ENCODE assay signal across 26 cellular contexts in the genomic region with DNA sequence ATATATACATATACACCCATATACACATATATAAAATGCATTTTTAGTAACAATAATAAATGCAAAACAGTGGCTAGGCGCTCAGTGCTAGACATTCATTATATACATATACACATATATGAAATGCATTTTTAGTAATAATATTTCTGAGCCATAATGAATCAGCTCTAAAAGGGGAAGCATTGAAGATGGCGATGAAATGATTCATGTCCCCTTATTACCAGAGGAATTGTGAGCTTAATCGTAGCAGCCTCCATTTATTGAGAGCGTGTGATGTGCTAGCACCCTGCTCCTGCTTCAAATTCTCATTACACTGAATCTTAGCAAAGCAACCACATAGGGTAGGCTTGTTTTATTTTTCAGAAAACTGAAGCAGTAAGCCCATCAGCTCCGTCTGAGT.
"Had no signal": no experiment of that assay in that cellular context is flagged by ENCODE, and none has a peak within 500 bp of the region (broad histone marks: within the 10 kb centered on the region; RNA-seq: fewer than 3 reads in every experiment).

No MANE protein-coding gene starts in this region.

- H3K27me3 ChIP-seq: dorsolateral prefrontal cortex, right atrium auricular region, stomach, thyroid gland had no signal

- H3K4me3 ChIP-seq: dorsolateral prefrontal cortex, right atrium auricular region, smooth muscle cell, stomach, thyroid gland had no signal

- FAIRE-seq: astrocyte, bronchial epithelial cell, kidney, urothelium cell line had no signal

- H3K36me3 ChIP-seq: right atrium auricular region, stomach, thyroid gland had no signal

- H3K4me2 ChIP-seq: smooth muscle cell had no signal

- H3K9me3 ChIP-seq: right atrium auricular region, thyroid gland had no signal

- H3K4me3 Mint-ChIP-seq: activated T-cell treated with anti-CD3 and anti-CD28 coated beads, Interleukin-2, amount 50 U/mL, for 4 hours; nephron progenitor cell; stimulated activated effector memory CD8-positive, alpha-beta T cell treated with anti-CD3 and anti-CD28 coated beads, Interleukin-12 subunit alpha, Interleukin-12 subunit beta, amount 100 ng/mL, for 72 hours had no signal

- H3K4me1 Mint-ChIP-seq: stimulated activated effector memory CD8-positive, alpha-beta T cell treated with anti-CD3 and anti-CD28 coated beads, Interleukin-12 subunit alpha, Interleukin-12 subunit beta, amount 100 ng/mL, for 72 hours had no signal

- H3K27ac ChIP-seq: epithelial cell of prostate, stomach had no signal

- H3K27ac Mint-ChIP-seq: nephron progenitor cell; stimulated activated effector memory CD8-positive, alpha-beta T cell treated with anti-CD3 and anti-CD28 coated beads, Interleukin-12 subunit alpha, Interleukin-12 subunit beta, amount 100 ng/mL, for 72 hours had no signal

- DNase-seq: activated CD4-positive, alpha-beta T cell treated with anti-CD3 and anti-CD28 coated beads, Interleukin-2, amount 50 U/mL, for 1 hour; activated CD8-positive, alpha-beta memory T cell treated with anti-CD3 and anti-CD28 coated beads, Interleukin-2, amount 50 U/mL, for 4 hours; activated effector memory CD4-positive, alpha-beta T cell treated with Interleukin-2 at 50 U/mL for 16 hours; activated naive CD4-positive, alpha-beta T cell treated with anti-CD3 and anti-CD28 coated beads, Interleukin-2, amount 50 U/mL, for 16 hours; activated T-cell treated with anti-CD3 and anti-CD28 coated beads, Interleukin-2, amount 50 U/mL, for 4 hours; cerebellar nuclear complex; dorsolateral prefrontal cortex; foreskin melanocyte; kidney; midbrain; nephron progenitor cell; nucleus accumbens; stimulated activated CD4-positive, alpha-beta T cell treated with anti-CD3 and anti-CD28 coated beads, Interleukin-4, amount 100 ng/mL, for 1 hour; stomach; T-helper 1 cell; T-helper 9 cell; thyroid gland had no signal

- H3K4me1 ChIP-seq: right atrium auricular region had no signal

- ATAC-seq: activated T-cell treated with anti-CD3 and anti-CD28 coated beads, Interleukin-2, amount 50 U/mL, for 4 hours; left lobe of liver; SK-N-SH treated with all-trans-retinoic acid at 6 μM for 48 hours had no signal
